In the genomic region with DNA sequence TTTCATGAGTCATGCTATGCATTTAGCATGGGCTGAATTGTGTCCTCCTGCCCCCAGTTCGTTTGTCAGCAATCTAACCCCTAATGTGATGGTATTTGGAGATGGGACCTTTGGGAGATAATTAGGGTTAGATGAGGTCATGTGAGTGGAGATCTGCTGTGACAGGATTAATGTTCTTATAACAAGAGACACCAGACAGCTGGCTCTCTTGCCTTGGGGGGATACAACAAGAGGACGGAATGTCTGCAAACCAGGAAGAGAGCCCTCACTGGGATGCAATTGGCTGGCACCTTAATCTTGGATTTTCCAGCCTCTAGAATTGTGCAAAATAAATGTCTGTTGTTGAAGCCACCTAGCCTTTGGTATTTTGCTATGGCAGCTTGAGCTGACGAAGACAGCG, we compare ENCODE assay signal across 28 cellular contexts.
"Had no signal": no experiment of that assay in that cellular context is flagged by ENCODE, and none has a peak within 500 bp of the region (broad histone marks: within the 10 kb centered on the region; RNA-seq: fewer than 3 reads in every experiment).

No MANE protein-coding gene starts in this region.

- FAIRE-seq: bronchial epithelial cell, RCC 7860 had no signal

- H3K36me3 ChIP-seq: ascending aorta had no signal

- H3K27ac ChIP-seq: ascending aorta, body of pancreas had no signal

- H3K4me1 Mint-ChIP-seq: activated B cell treated with CpG ODN at 0.5 μM for 24 hours; activated CD4-positive, alpha-beta T cell treated with anti-CD3 and anti-CD28 coated beads, Interleukin-2, amount 10 ng/mL, durations not matched to agents 24 days and 14 days; activated CD8-positive, alpha-beta memory T cell treated with anti-CD3 and anti-CD28 coated beads, Interleukin-2, amount 10 ng/mL, durations not matched to agents 7 days and 5 days; activated naive CD8-positive, alpha-beta T cell treated with anti-CD3 and anti-CD28 coated beads, Interleukin-2, amount 50 U/mL, for 24 hours; T-helper 17 cell had no signal

- H3K36me3 Mint-ChIP-seq: activated CD8-positive, alpha-beta memory T cell treated with anti-CD3 and anti-CD28 coated beads, Interleukin-2, amount 10 ng/mL, durations not matched to agents 7 days and 5 days; activated naive CD4-positive, alpha-beta T cell treated with anti-CD3 and anti-CD28 coated beads, Interleukin-2, amount 50 U/mL, for 72 hours had no signal

- H3K9me3 Mint-ChIP-seq: activated B cell treated with CpG ODN at 0.5 μM for 24 hours; activated CD4-positive, alpha-beta T cell treated with anti-CD3 and anti-CD28 coated beads, Interleukin-2, amount 10 ng/mL, durations not matched to agents 24 days and 14 days; activated naive CD4-positive, alpha-beta T cell treated with anti-CD3 and anti-CD28 coated beads, Interleukin-2, amount 50 U/mL, for 72 hours; activated naive CD8-positive, alpha-beta T cell treated with anti-CD3 and anti-CD28 coated beads, Interleukin-2, amount 50 U/mL, for 24 hours; activated T-cell treated with anti-CD3 and anti-CD28 coated beads, Interleukin-2, amount 50 U/mL, for 24 hours; activated T-helper 1 cell treated with anti-CD3 and anti-CD28 coated beads, Interleukin-12 subunit alpha, Interleukin-12 subunit beta, Interleukin-2, Interleukin-4 antibody, amounts not matched to agents 30 ng/mL and 10 ng/mL and 1 ng/mL, durations not matched to agents 14 hours and 24 hours and 36 hours had no signal

- H3K27me3 ChIP-seq: ascending aorta, body of pancreas had no signal

- H3K27ac Mint-ChIP-seq: activated B cell treated with CpG ODN at 0.5 μM for 24 hours; activated CD4-positive, alpha-beta T cell treated with anti-CD3 and anti-CD28 coated beads, Interleukin-2, amount 10 ng/mL, durations not matched to agents 24 days and 14 days; activated CD8-positive, alpha-beta memory T cell treated with anti-CD3 and anti-CD28 coated beads, Interleukin-2, amount 10 ng/mL, durations not matched to agents 7 days and 5 days; activated naive CD4-positive, alpha-beta T cell treated with anti-CD3 and anti-CD28 coated beads, Interleukin-2, amount 50 U/mL, for 72 hours; activated naive CD8-positive, alpha-beta T cell treated with anti-CD3 and anti-CD28 coated beads, Interleukin-2, amount 50 U/mL, for 24 hours; activated T-cell treated with anti-CD3 and anti-CD28 coated beads, Interleukin-2, amount 50 U/mL, for 24 hours; activated T-helper 1 cell treated with anti-CD3 and anti-CD28 coated beads, Interleukin-12 subunit alpha, Interleukin-12 subunit beta, Interleukin-2, Interleukin-4 antibody, amounts not matched to agents 30 ng/mL and 10 ng/mL and 1 ng/mL, durations not matched to agents 14 hours and 24 hours and 36 hours; T-helper 17 cell had no signal

- ATAC-seq: activated CD8-positive, alpha-beta memory T cell treated with anti-CD3 and anti-CD28 coated beads, Interleukin-2, amount 10 ng/mL, durations not matched to agents 7 days and 5 days; activated naive CD4-positive, alpha-beta T cell treated with anti-CD3 and anti-CD28 coated beads, Interleukin-2, amount 50 U/mL, for 72 hours; activated naive CD8-positive, alpha-beta T cell treated with anti-CD3 and anti-CD28 coated beads, Interleukin-2, amount 50 U/mL, for 24 hours; body of pancreas; PC-3; T-helper 17 cell had no signal

- DNase-seq: activated B cell treated with CpG ODN at 0.5 μM for 24 hours; activated CD4-positive, alpha-beta T cell treated with anti-CD3 and anti-CD28 coated beads for 1 hour; activated CD4-positive, alpha-beta T cell treated with anti-CD3 and anti-CD28 coated beads, Interleukin-2, amount 10 ng/mL, durations not matched to agents 24 days and 14 days; activated CD4-positive, alpha-beta T cell treated with anti-CD3 and anti-CD28 coated beads, Interleukin-2, amount 50 U/mL, for 48 hours; activated CD8-positive, alpha-beta memory T cell treated with anti-CD3 and anti-CD28 coated beads, Interleukin-2, amount 10 ng/mL, durations not matched to agents 7 days and 5 days; activated naive CD4-positive, alpha-beta T cell treated with Interleukin-2 at 50 U/mL for 16 hours; activated naive CD8-positive, alpha-beta T cell treated with anti-CD3 and anti-CD28 coated beads, Interleukin-2, amount 50 U/mL, for 24 hours; activated T-cell treated with anti-CD3 and anti-CD28 coated beads, Interleukin-2, amount 50 U/mL, for 24 hours; amniotic stem cell; body of pancreas; central memory CD4-positive, alpha-beta T cell; Kasumi-1; NCI-H1105 treated with DMSO at 0.1 percent for 48 hours; NCI-H146; NCI-H2029; NCI-H2107; NCI-H345; NCI-H510A; NCI-H526 treated with DMSO at 0.1 percent for 48 hours; PC-3; SHP77 treated with DMSO at 0.1 percent for 48 hours; T-helper 17 cell; T-helper 9 cell had no signal

- H3K4me1 ChIP-seq: ascending aorta, body of pancreas had no signal

- H3K4me3 Mint-ChIP-seq: activated B cell treated with CpG ODN at 0.5 μM for 24 hours; activated CD4-positive, alpha-beta T cell treated with anti-CD3 and anti-CD28 coated beads, Interleukin-2, amount 10 ng/mL, durations not matched to agents 24 days and 14 days; activated CD8-positive, alpha-beta memory T cell treated with anti-CD3 and anti-CD28 coated beads, Interleukin-2, amount 10 ng/mL, durations not matched to agents 7 days and 5 days; activated naive CD8-positive, alpha-beta T cell treated with anti-CD3 and anti-CD28 coated beads, Interleukin-2, amount 50 U/mL, for 24 hours; activated T-cell treated with anti-CD3 and anti-CD28 coated beads, Interleukin-2, amount 50 U/mL, for 24 hours; activated T-helper 1 cell treated with anti-CD3 and anti-CD28 coated beads, Interleukin-12 subunit alpha, Interleukin-12 subunit beta, Interleukin-2, Interleukin-4 antibody, amounts not matched to agents 30 ng/mL and 10 ng/mL and 1 ng/mL, durations not matched to agents 14 hours and 24 hours and 36 hours; T-helper 17 cell had no signal

- H3K9me3 ChIP-seq: ascending aorta had no signal

- H3K4me3 ChIP-seq: ascending aorta, body of pancreas had no signal
